Comparison of ENCODE assay signal across 1 cellular context in genomic region chr1:206680279-206680678, GRCh38.
A peak's percentile ranks its signal among the peaks of the same experiment; 100 is the strongest.
TF ChIP-seq lines count a peak whose summit lies in the region.

No MANE protein-coding gene starts in this region.

TF ChIP-seq in HepG2, 621 proteins besides CTCF, POLR2A, EP300 and RAD21 (continued from another document):
- TF ChIP-seq ARID5B (CRISPR knock-in tag; IDR thresholded peaks at IDR 0.05) (peak; percentile 41; the same call in 1 of the 2 replicates), GFI1 (CRISPR knock-in tag; IDR thresholded peaks at IDR 0.05; ENCODE audit: borderline replicate concordance) (no peak), STAT5B (CRISPR knock-in tag; IDR thresholded peaks at IDR 0.05) (no peak), CEBPG (CRISPR knock-in tag; IDR thresholded peaks at IDR 0.05) (no peak), CREB1 (IDR thresholded peaks at IDR 0.05) (peak; percentile 83), CREB1 (CRISPR knock-in tag; IDR thresholded peaks at IDR 0.05) (no peak), ARID3A (IDR thresholded peaks at IDR 0.05; ENCODE audit: low read depth, low read length) (no peak), NFATC3 (CRISPR knock-in tag; IDR thresholded peaks at IDR 0.05) (no peak), NFYB (CRISPR knock-in tag; IDR thresholded peaks at IDR 0.05) (no peak), ZNF12 (CRISPR knock-in tag; IDR thresholded peaks at IDR 0.05) (no peak), ZNF205 (CRISPR knock-in tag; IDR thresholded peaks at IDR 0.05) (no peak), TP53 (CRISPR knock-in tag; conservative IDR thresholded peaks at IDR 0.05) (no peak), ZFP90 (CRISPR knock-in tag; IDR thresholded peaks at IDR 0.05; ENCODE audit: borderline replicate concordance) (no peak), ZBTB21 (CRISPR knock-in tag; IDR thresholded peaks at IDR 0.05) (peak; percentile 46; the same call in 1 of the 2 replicates), BCL6 (CRISPR knock-in tag; IDR thresholded peaks at IDR 0.05) (peak; percentile 86), KLF11 (CRISPR knock-in tag; IDR thresholded peaks at IDR 0.05) (no peak), ZNF317 (CRISPR knock-in tag; IDR thresholded peaks at IDR 0.05) (no peak)
